In genomic region chr17:28599311-28600184, GRCh38 we compare ENCODE assay signal across 8 cellular contexts.
DNase-seq lines count a peak whose midpoint lies in the region; ATAC-seq lines count a peak whose summit lies in the region.

No MANE protein-coding gene starts in this region.

- H3K27ac ChIP-seq in caudate nucleus (ENCODE audit: low read depth, low read length), result peak overlapping the region; percentile 93

- DNase-seq in activated T-cell treated with anti-CD3 and anti-CD28 coated beads for 1 hour (ENCODE audit: low read depth), result peak; percentile 49
- DNase-seq in activated T-cell treated with anti-CD3 and anti-CD28 coated beads, Interleukin-2, amount 50 U/mL, for 1 hour, result no peak
- peak; percentile 62 for DNase-seq in NCI-H1694 treated with DMSO at 0.1 percent for 48 hours (lab: John Stamatoyannopoulos, UW)
- peak; percentile 77 for DNase-seq in UCSD-AML1 (lab: John Stamatoyannopoulos, UW; ENCODE audit: unreplicated experiment)
- DNase-seq in caudate nucleus (lab: John Stamatoyannopoulos, UW), result peak in 37 of 61 donors; percentile 3 to 61 (median 38)
- DNase-seq in kidney tubule cell (ENCODE audit: low spot score), result peak; percentile 84
- DNase-seq in stimulated activated CD4-positive, alpha-beta T cell treated with anti-CD3 and anti-CD28 coated beads, Interleukin-1b, Interleukin-23, amount 100 ng/mL, for 24 hours (ENCODE audit: low read depth in 4 of 4, low spot score in 1 of 4), result peak in 3 of 4 experiments; percentile 33 to 49 (median 49)

- ATAC-seq in HG02938 (IDR thresholded peaks at IDR 0.05; ENCODE audit: unreplicated experiment), result peak; percentile 37
